20 cellular contexts compared by ENCODE assay signal in genomic region chr16:69157189-69157588, GRCh38.
"Had no signal": no experiment of that assay in that cellular context is flagged by ENCODE, and none has a peak within 500 bp of the region (broad histone marks: within the 10 kb centered on the region; RNA-seq: fewer than 3 reads in every experiment).

No MANE protein-coding gene starts in this region.

- H3K4me3 ChIP-seq: breast epithelium, coronary artery, esophagus squamous epithelium, gastrocnemius medialis, left ventricle myocardium inferior, spleen, stomach, transverse colon had no signal

- ATAC-seq: gastrocnemius medialis; naive thymus-derived CD8-positive, alpha-beta T cell; T-helper 17 cell had no signal

- H3K27me3 ChIP-seq: breast epithelium, esophagus squamous epithelium, gastrocnemius medialis, spleen, stomach, transverse colon had no signal

- H3K27ac Mint-ChIP-seq: activated B cell treated with CpG ODN at 0.5 μM for 24 hours; activated naive CD8-positive, alpha-beta T cell; endodermal cell; mesothelial cell of epicardium; progenitor cell of endocrine pancreas; T-helper 17 cell had no signal

- H3K4me1 Mint-ChIP-seq: activated B cell treated with CpG ODN at 0.5 μM for 24 hours, endodermal cell, mesothelial cell of epicardium had no signal

- H3K9me3 Mint-ChIP-seq: activated B cell treated with CpG ODN at 0.5 μM for 24 hours; endodermal cell; mesothelial cell of epicardium; naive thymus-derived CD8-positive, alpha-beta T cell had no signal

- H3K9me3 ChIP-seq: breast epithelium, esophagus squamous epithelium, gastrocnemius medialis, left ventricle myocardium inferior, spleen, stomach, transverse colon had no signal

- H3K36me3 ChIP-seq: breast epithelium had no signal

- H3K4me3 Mint-ChIP-seq: activated B cell treated with CpG ODN at 0.5 μM for 24 hours; activated naive CD8-positive, alpha-beta T cell; endodermal cell; mesothelial cell of epicardium; naive thymus-derived CD8-positive, alpha-beta T cell; T-helper 17 cell had no signal

- H3K27ac ChIP-seq: breast epithelium, coronary artery, esophagus squamous epithelium, gastrocnemius medialis, left ventricle myocardium inferior, spleen, stomach, transverse colon had no signal

- H3K27me3 Mint-ChIP-seq: activated B cell treated with CpG ODN at 0.5 μM for 24 hours; activated naive CD8-positive, alpha-beta T cell; naive thymus-derived CD8-positive, alpha-beta T cell; progenitor cell of endocrine pancreas; T-helper 17 cell had no signal

- H3K4me1 ChIP-seq: breast epithelium, esophagus squamous epithelium, gastrocnemius medialis, left ventricle myocardium inferior, spleen, stomach, transverse colon had no signal

- DNase-seq: activated B cell treated with CpG ODN at 0.5 μM for 24 hours; activated CD4-positive, alpha-beta T cell treated with anti-CD3 and anti-CD28 coated beads for 48 hours; activated effector memory CD4-positive, alpha-beta T cell treated with anti-CD3 and anti-CD28 coated beads, Interleukin-2, amount 50 U/mL, for 16 hours; amniotic stem cell; cerebellar nuclear complex; endodermal cell; esophagus squamous epithelium; gastrocnemius medialis; left ventricle myocardium inferior; naive thymus-derived CD8-positive, alpha-beta T cell; spleen; stimulated activated CD4-positive, alpha-beta T cell treated with anti-CD3 and anti-CD28 coated beads, Interleukin-4, amount 100 ng/mL, for 1 hour; stomach; T-helper 17 cell; transverse colon had no signal
